31 cellular contexts compared by ENCODE assay signal in genomic region chr7:108557191-108557590, GRCh38.
"Had no signal": no experiment of that assay in that cellular context is flagged by ENCODE, and none has a peak within 500 bp of the region (broad histone marks: within the 10 kb centered on the region; RNA-seq: fewer than 3 reads in every experiment).

No MANE protein-coding gene starts in this region.

- H3K4me3 ChIP-seq: pancreas, prostate gland, right atrium auricular region, skin epidermis, smooth muscle cell, spleen, suprapubic skin, testis, tibial artery, transverse colon, upper lobe of right lung, uterus had no signal

- H3K27ac Mint-ChIP-seq: naive thymus-derived CD8-positive, alpha-beta T cell; natural killer cell treated with Interleukin-12 subunit alpha and Interleukin-12 subunit beta and Interleukin-15 and Interleukin-18, amount 100 ng/mL, for 72 hours; nephron progenitor cell; stimulated activated memory B cell treated with anti-CD40 and anti-IgM and Interleukin-4, amounts not matched to agents 10 μg/mL and 1 μg/mL and 100 μg/mL, for 72 hours; stimulated activated naive CD8-positive, alpha-beta T cell treated with anti-CD3 and anti-CD28 coated beads, Interleukin-15, amount 100 ng/mL, for 72 hours; type B pancreatic cell had no signal

- H3K4me3 Mint-ChIP-seq: naive thymus-derived CD8-positive, alpha-beta T cell; natural killer cell treated with Interleukin-12 subunit alpha and Interleukin-12 subunit beta and Interleukin-15 and Interleukin-18, amount 100 ng/mL, for 72 hours; nephron progenitor cell; neural crest cell; stimulated activated memory B cell treated with anti-CD40 and anti-IgM and Interleukin-4, amounts not matched to agents 10 μg/mL and 1 μg/mL and 100 μg/mL, for 72 hours; stimulated activated naive CD8-positive, alpha-beta T cell treated with anti-CD3 and anti-CD28 coated beads, Interleukin-15, amount 100 ng/mL, for 72 hours; type B pancreatic cell had no signal

- H3K27me3 Mint-ChIP-seq: naive thymus-derived CD8-positive, alpha-beta T cell; natural killer cell treated with Interleukin-12 subunit alpha and Interleukin-12 subunit beta and Interleukin-15 and Interleukin-18, amount 100 ng/mL, for 72 hours; stimulated activated memory B cell treated with anti-CD40 and anti-IgM and Interleukin-4, amounts not matched to agents 10 μg/mL and 1 μg/mL and 100 μg/mL, for 72 hours; stimulated activated naive CD8-positive, alpha-beta T cell treated with anti-CD3 and anti-CD28 coated beads, Interleukin-15, amount 100 ng/mL, for 72 hours; type B pancreatic cell had no signal

- H3K9me3 ChIP-seq: neutrophil, pancreas, prostate gland, testis, upper lobe of right lung had no signal

- H3K27me3 ChIP-seq: neutrophil, pancreas, right atrium auricular region, spleen, suprapubic skin, testis, tibial artery, transverse colon, upper lobe of right lung, uterus had no signal

- H3K4me1 ChIP-seq: pancreas, prostate gland, right atrium auricular region, suprapubic skin, testis, tibial artery, transverse colon, upper lobe of right lung, uterus had no signal

- H3K27ac ChIP-seq: neutrophil, pancreas, prostate gland, right atrium auricular region, skin epidermis, spleen, suprapubic skin, testis, tibial artery, transverse colon, upper lobe of right lung, uterus had no signal

- H3K4me2 ChIP-seq: smooth muscle cell had no signal

- ATAC-seq: naive thymus-derived CD8-positive, alpha-beta T cell; natural killer cell treated with Interleukin-12 subunit alpha and Interleukin-12 subunit beta and Interleukin-15 and Interleukin-18, amount 100 ng/mL, for 72 hours; pancreas; sciatic nerve; stimulated activated memory B cell treated with anti-CD40 and anti-IgM and Interleukin-4, amounts not matched to agents 10 μg/mL and 1 μg/mL and 100 μg/mL, for 72 hours; stimulated activated naive CD8-positive, alpha-beta T cell treated with anti-CD3 and anti-CD28 coated beads, Interleukin-15, amount 100 ng/mL, for 72 hours; stimulated activated naive CD8-positive, alpha-beta T cell treated with anti-CD3 and anti-CD28 coated beads, Interleukin-15, Interleukin-2, amounts not matched to agents 100 U/mL and 50 U/mL, for 24 hours; upper lobe of right lung had no signal

- H3K36me3 ChIP-seq: neutrophil, pancreas, prostate gland, right atrium auricular region, suprapubic skin, transverse colon, upper lobe of right lung, uterus had no signal

- H3K4me1 Mint-ChIP-seq: nephron progenitor cell; neural crest cell; stimulated activated naive CD8-positive, alpha-beta T cell treated with anti-CD3 and anti-CD28 coated beads, Interleukin-15, amount 100 ng/mL, for 72 hours had no signal

- DNase-seq: naive thymus-derived CD8-positive, alpha-beta T cell; nephron progenitor cell; nucleus accumbens; pancreas; retina; spleen; stimulated activated CD4-positive, alpha-beta T cell treated with anti-CD3 and anti-CD28 coated beads, Interleukin-12 subunit alpha, Interleukin-12 subunit beta, amount 100 ng/mL, for 4 hours; stimulated activated CD4-positive, alpha-beta T cell treated with anti-CD3 and anti-CD28 coated beads, Interleukin-1b, Interleukin-23, amount 100 ng/mL, for 48 hours; stimulated activated CD4-positive, alpha-beta T cell treated with anti-CD3 and anti-CD28 coated beads, Interleukin-4, amount 100 ng/mL, for 1 hour; stimulated activated CD4-positive, alpha-beta T cell treated with anti-CD3 and anti-CD28 coated beads, Interleukin-4, amount 100 ng/mL, for 4 hours; stimulated activated CD8-positive, alpha-beta memory T cell treated with anti-CD3 and anti-CD28 coated beads, Interleukin-4, amount 100 ng/mL, for 48 hours; stimulated activated naive CD4-positive, alpha-beta T cell; stimulated activated naive CD8-positive, alpha-beta T cell treated with anti-CD3 and anti-CD28 coated beads, Interleukin-15, amount 100 ng/mL, for 72 hours; stimulated activated naive CD8-positive, alpha-beta T cell treated with anti-CD3 and anti-CD28 coated beads, Interleukin-15, Interleukin-2, amounts not matched to agents 100 U/mL and 50 U/mL, for 24 hours; substantia nigra; testis; tibial artery; transverse colon; upper lobe of right lung; uterus had no signal
